ENCODE assay signal across 1 cellular context in genomic region chr7:156845379-156846101, GRCh38.
TF ChIP-seq lines count a peak whose summit lies in the region.

No MANE protein-coding gene starts in this region.

TF ChIP-seq in A549, 52 proteins besides CTCF, POLR2A, EP300 and RAD21 (continued from another document):
- TF ChIP-seq CHD4 (IDR thresholded peaks at IDR 0.05; ENCODE audit: borderline replicate concordance) (no peak), EHF (CRISPR knock-in tag; IDR thresholded peaks at IDR 0.05) (no peak), FOSB (CRISPR knock-in tag; IDR thresholded peaks at IDR 0.05) (no peak), ZSCAN20 (CRISPR knock-in tag; IDR thresholded peaks at IDR 0.05) (no peak)
